ENCODE assay signal across 2 cellular contexts in the genomic region with DNA sequence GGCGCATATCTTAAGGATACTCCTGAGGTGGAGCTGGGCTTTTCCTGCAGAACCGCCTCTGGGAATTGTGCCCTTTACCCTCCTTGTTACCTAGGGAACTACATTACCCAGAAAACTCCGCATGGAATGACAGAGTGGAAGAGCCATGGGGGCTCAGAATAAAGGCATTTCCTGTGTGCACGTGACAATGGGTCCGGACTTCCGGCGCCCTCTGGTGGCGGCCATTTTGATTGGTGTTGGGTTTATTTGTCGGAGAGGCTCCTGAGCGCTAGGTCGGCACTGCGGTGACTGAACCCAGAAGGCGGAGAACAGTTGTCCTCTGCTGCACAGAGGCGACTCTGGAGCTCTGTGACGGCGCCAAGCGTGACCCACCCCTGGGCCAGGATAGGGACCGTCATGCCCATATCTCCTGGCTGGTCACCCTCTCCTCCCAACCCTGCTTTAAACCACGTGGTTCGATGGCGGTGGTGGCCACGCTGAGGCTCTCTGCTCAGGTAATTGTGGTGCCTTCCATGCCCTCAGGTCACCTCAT.
TF ChIP-seq lines count a peak whose summit lies in the region.

A gene (plus strand): TSS at position 229 of the 532 bp plus-strand sequence. CDS start 230 bp downstream, at position 459.

TF ChIP-seq in H1, 55 proteins besides CTCF, POLR2A, EP300 and RAD21 (continues in another document):
- TF ChIP-seq, protein P1, sequence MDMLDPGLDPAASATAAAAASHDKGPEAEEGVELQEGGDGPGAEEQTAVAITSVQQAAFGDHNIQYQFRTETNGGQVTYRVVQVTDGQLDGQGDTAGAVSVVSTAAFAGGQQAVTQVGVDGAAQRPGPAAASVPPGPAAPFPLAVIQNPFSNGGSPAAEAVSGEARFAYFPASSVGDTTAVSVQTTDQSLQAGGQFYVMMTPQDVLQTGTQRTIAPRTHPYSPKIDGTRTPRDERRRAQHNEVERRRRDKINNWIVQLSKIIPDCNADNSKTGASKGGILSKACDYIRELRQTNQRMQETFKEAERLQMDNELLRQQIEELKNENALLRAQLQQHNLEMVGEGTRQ (IDR thresholded peaks at IDR 0.05; ENCODE audit: low read length), result peak; percentile 87
- TF ChIP-seq PHF8 (conservative IDR thresholded peaks at IDR 0.05; ENCODE audit: low read depth, low read length) (peak; percentile 77; the same call in 1 of the 2 replicates), TAF7 (optimal IDR thresholded peaks at IDR 0.05; ENCODE audit: borderline replicate concordance, low read depth, low read length) (peak; percentile 69), CHD1 (IDR thresholded peaks at IDR 0.05; ENCODE audit: low read depth, low read length) (no peak), KDM5A (IDR thresholded peaks at IDR 0.05; ENCODE audit: low read length) (peak; percentile 39; the same call in 1 of the 2 replicates), SP4 (IDR thresholded peaks at IDR 0.05; ENCODE audit: low read length) (0 out of 2 replicates have a peak, but pooled peaks have one; percentile 56), GABPA (IDR thresholded peaks at IDR 0.05; ENCODE audit: borderline replicate concordance, insufficient read depth, low read length) (peak; percentile 93), SIN3A (conservative IDR thresholded peaks at IDR 0.05 in 1 of 2, IDR thresholded peaks at IDR 0.05 in 1 of 2; ENCODE audit: low read depth in 1 of 2, low read length in 2 of 2) (peak in 1 of 2 experiments; percentile 90; a peak in 2 of 4 replicates), HDAC2 (IDR thresholded peaks at IDR 0.05; ENCODE audit: borderline replicate concordance in 1 of 2, low read depth in 2 of 2, low read length in 2 of 2) (peak in 1 of 2 experiments; percentile 32; a peak in 1 of 4 replicates), SAP30 (IDR thresholded peaks at IDR 0.05; ENCODE audit: insufficient read depth, insufficient replicate concordance, low read length) (peak; percentile 85), TBP (IDR thresholded peaks at IDR 0.05; ENCODE audit: low read depth, low read length) (peak; percentile 83; the same call in 1 of the 2 replicates), NANOG (IDR thresholded peaks at IDR 0.05; ENCODE audit: insufficient read depth, low read depth, low read length, poor library complexity, severe bottlenecking) (no peak), JUND (IDR thresholded peaks at IDR 0.05; ENCODE audit: low read length) (no peak), SIRT6 (IDR thresholded peaks at IDR 0.05; ENCODE audit: low read length) (no peak), SUZ12 (IDR thresholded peaks at IDR 0.05; ENCODE audit: low read length) (no peak), RNF2 (IDR thresholded peaks at IDR 0.05; ENCODE audit: borderline replicate concordance, low read depth, low read length, missing control alignments, poor library complexity, severe bottlenecking) (no peak)
- TF ChIP-seq, protein P2, sequence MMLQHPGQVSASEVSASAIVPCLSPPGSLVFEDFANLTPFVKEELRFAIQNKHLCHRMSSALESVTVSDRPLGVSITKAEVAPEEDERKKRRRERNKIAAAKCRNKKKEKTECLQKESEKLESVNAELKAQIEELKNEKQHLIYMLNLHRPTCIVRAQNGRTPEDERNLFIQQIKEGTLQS (IDR thresholded peaks at IDR 0.05; ENCODE audit: insufficient read depth, low read depth, low read length), result 0 out of 2 replicates have a peak, but pooled peaks have one; percentile 42
- TF ChIP-seq, protein P3, sequence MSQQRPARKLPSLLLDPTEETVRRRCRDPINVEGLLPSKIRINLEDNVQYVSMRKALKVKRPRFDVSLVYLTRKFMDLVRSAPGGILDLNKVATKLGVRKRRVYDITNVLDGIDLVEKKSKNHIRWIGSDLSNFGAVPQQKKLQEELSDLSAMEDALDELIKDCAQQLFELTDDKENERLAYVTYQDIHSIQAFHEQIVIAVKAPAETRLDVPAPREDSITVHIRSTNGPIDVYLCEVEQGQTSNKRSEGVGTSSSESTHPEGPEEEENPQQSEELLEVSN (IDR thresholded peaks at IDR 0.05), result no peak
- TF ChIP-seq, protein P4, sequence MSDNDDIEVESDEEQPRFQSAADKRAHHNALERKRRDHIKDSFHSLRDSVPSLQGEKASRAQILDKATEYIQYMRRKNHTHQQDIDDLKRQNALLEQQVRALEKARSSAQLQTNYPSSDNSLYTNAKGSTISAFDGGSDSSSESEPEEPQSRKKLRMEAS (IDR thresholded peaks at IDR 0.05), result peak; percentile 93
- TF ChIP-seq, protein P5, sequence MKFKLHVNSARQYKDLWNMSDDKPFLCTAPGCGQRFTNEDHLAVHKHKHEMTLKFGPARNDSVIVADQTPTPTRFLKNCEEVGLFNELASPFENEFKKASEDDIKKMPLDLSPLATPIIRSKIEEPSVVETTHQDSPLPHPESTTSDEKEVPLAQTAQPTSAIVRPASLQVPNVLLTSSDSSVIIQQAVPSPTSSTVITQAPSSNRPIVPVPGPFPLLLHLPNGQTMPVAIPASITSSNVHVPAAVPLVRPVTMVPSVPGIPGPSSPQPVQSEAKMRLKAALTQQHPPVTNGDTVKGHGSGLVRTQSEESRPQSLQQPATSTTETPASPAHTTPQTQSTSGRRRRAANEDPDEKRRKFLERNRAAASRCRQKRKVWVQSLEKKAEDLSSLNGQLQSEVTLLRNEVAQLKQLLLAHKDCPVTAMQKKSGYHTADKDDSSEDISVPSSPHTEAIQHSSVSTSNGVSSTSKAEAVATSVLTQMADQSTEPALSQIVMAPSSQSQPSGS (IDR thresholded peaks at IDR 0.05; ENCODE audit: low read length), result peak; percentile 85; the same call in 1 of the 2 replicates

TF ChIP-seq in liver, 16 proteins besides CTCF, POLR2A, EP300 and RAD21:
- peak; percentile 98 for TF ChIP-seq YY1 (IDR thresholded peaks at IDR 0.05)
- no peak for TF ChIP-seq TAF1 (conservative IDR thresholded peaks at IDR 0.05)
- no peak for TF ChIP-seq HNF4G (IDR thresholded peaks at IDR 0.05)
- TF ChIP-seq RXRA (IDR thresholded peaks at IDR 0.05), result peak; percentile 49 to 88
- peak in 1 of 2 donors; percentile 15 for TF ChIP-seq JUND (IDR thresholded peaks at IDR 0.05)
- TF ChIP-seq FOXA1 (IDR thresholded peaks at IDR 0.05), result no peak
- TF ChIP-seq SP1 (IDR thresholded peaks at IDR 0.05), result peak; percentile 38
- TF ChIP-seq HNF4A (conservative IDR thresholded peaks at IDR 0.05), result peak in 1 of 2 donors; percentile 31
- TF ChIP-seq, protein P6, sequence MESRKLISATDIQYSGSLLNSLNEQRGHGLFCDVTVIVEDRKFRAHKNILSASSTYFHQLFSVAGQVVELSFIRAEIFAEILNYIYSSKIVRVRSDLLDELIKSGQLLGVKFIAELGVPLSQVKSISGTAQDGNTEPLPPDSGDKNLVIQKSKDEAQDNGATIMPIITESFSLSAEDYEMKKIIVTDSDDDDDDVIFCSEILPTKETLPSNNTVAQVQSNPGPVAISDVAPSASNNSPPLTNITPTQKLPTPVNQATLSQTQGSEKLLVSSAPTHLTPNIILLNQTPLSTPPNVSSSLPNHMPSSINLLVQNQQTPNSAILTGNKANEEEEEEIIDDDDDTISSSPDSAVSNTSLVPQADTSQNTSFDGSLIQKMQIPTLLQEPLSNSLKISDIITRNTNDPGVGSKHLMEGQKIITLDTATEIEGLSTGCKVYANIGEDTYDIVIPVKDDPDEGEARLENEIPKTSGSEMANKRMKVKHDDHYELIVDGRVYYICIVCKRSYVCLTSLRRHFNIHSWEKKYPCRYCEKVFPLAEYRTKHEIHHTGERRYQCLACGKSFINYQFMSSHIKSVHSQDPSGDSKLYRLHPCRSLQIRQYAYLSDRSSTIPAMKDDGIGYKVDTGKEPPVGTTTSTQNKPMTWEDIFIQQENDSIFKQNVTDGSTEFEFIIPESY (IDR thresholded peaks at IDR 0.05), result no peak
- TF ChIP-seq FOXA2 (IDR thresholded peaks at IDR 0.05), result no peak
- TF ChIP-seq, protein P2 (IDR thresholded peaks at IDR 0.05), result no peak
- no peak for TF ChIP-seq EGR1 (IDR thresholded peaks at IDR 0.05; ENCODE audit: low read depth in 2 of 2)
- TF ChIP-seq, protein P4 (IDR thresholded peaks at IDR 0.05), result no peak
- TF ChIP-seq, protein P7, sequence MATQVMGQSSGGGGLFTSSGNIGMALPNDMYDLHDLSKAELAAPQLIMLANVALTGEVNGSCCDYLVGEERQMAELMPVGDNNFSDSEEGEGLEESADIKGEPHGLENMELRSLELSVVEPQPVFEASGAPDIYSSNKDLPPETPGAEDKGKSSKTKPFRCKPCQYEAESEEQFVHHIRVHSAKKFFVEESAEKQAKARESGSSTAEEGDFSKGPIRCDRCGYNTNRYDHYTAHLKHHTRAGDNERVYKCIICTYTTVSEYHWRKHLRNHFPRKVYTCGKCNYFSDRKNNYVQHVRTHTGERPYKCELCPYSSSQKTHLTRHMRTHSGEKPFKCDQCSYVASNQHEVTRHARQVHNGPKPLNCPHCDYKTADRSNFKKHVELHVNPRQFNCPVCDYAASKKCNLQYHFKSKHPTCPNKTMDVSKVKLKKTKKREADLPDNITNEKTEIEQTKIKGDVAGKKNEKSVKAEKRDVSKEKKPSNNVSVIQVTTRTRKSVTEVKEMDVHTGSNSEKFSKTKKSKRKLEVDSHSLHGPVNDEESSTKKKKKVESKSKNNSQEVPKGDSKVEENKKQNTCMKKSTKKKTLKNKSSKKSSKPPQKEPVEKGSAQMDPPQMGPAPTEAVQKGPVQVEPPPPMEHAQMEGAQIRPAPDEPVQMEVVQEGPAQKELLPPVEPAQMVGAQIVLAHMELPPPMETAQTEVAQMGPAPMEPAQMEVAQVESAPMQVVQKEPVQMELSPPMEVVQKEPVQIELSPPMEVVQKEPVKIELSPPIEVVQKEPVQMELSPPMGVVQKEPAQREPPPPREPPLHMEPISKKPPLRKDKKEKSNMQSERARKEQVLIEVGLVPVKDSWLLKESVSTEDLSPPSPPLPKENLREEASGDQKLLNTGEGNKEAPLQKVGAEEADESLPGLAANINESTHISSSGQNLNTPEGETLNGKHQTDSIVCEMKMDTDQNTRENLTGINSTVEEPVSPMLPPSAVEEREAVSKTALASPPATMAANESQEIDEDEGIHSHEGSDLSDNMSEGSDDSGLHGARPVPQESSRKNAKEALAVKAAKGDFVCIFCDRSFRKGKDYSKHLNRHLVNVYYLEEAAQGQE (IDR thresholded peaks at IDR 0.05), result no peak
- TF ChIP-seq NR2F2 (IDR thresholded peaks at IDR 0.05), result peak; percentile 76
- peak; percentile 87 to 90 for TF ChIP-seq GABPA (IDR thresholded peaks at IDR 0.05 in 1 of 2, conservative IDR thresholded peaks at IDR 0.05 in 1 of 2)
TF ChIP-seq in liver: peak in this region for 7.
